In the genomic region with DNA sequence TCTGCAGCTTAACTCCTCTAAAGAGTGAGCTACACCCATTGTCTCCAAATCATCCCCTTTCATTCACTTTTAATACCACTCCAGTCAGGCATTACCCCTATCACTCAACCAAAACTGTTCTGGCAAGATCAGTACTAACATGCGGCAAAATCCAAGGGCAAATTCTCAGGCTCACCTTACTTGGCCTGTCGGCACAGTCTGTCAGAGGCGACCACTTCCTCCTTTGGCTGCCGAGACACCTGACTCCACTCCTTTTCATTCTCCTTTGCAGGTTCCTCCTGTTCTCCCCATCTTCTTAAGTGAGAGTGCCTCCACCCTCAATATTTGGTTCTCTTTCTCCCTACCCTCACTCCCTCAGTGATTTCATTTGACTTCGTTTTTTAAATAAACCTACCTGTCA, we compare ENCODE assay signal across 31 cellular contexts. TPM values are rescaled to one million over a fixed set of nuclear protein-coding genes. Genes with fewer than 3 reads are reported as not detected.
A peak's percentile ranks its signal among the peaks of the same experiment; 100 is the strongest.
DNase-seq lines count a peak whose midpoint lies in the region; ATAC-seq, FAIRE-seq and TF ChIP-seq lines count a peak whose summit lies in the region.
"Had no signal": no experiment of that assay in that cellular context is flagged by ENCODE, and none has a peak within 500 bp of the region (broad histone marks: within the 10 kb centered on the region; RNA-seq: fewer than 3 reads in every experiment).

No MANE protein-coding gene starts in this region.

- peaks cover 34% of the 10 kb centered on the region for H3K4me1 Mint-ChIP-seq in astrocyte (ENCODE audit: low read depth, unreplicated experiment)
- H3K4me1 Mint-ChIP-seq in natural killer cell treated with Interleukin-12 subunit alpha and Interleukin-12 subunit beta and Interleukin-15 and Interleukin-18, amount 100 ng/mL, for 72 hours (ENCODE audit: low read depth in 2 of 2), result peaks cover 12 to 14% of the 10 kb centered on the region in 2 donors

- H3K9ac ChIP-seq in astrocyte (ENCODE audit: low read length), result no peak overlapping the region
- H3K9ac ChIP-seq in kidney (ENCODE audit: low read length in 2 of 2), result peak overlapping the region in 1 of 2 donors; percentile 51
- H3K9ac ChIP-seq: BLaER1 had no signal

- no peak overlapping the region for H3K4me3 Mint-ChIP-seq in astrocyte (ENCODE audit: unreplicated experiment)
- no peak overlapping the region for H3K4me3 Mint-ChIP-seq in natural killer cell treated with Interleukin-12 subunit alpha and Interleukin-12 subunit beta and Interleukin-15 and Interleukin-18, amount 100 ng/mL, for 72 hours
- H3K4me3 Mint-ChIP-seq: effector memory CD8-positive, alpha-beta T cell; mesothelial cell of epicardium; natural killer cell had no signal

- no peaks in the 10 kb centered on the region for H3K9me3 Mint-ChIP-seq in astrocyte (ENCODE audit: unreplicated experiment)
- H3K9me3 Mint-ChIP-seq in natural killer cell treated with Interleukin-12 subunit alpha and Interleukin-12 subunit beta and Interleukin-15 and Interleukin-18, amount 100 ng/mL, for 72 hours, result no peaks in the 10 kb centered on the region
- H3K9me3 Mint-ChIP-seq: effector memory CD8-positive, alpha-beta T cell; H9; mesothelial cell of epicardium; natural killer cell had no signal

- peak; percentile 11 for DNase-seq in SKM-1 treated with dmso at 0.1 percent for 144 hours (lab: John Stamatoyannopoulos, UW; ENCODE audit: unreplicated experiment)
- no peak for DNase-seq in SKM-1 (lab: John Stamatoyannopoulos, UW; ENCODE audit: unreplicated experiment)
- DNase-seq in astrocyte (ENCODE audit: low read depth), result no peak
- DNase-seq in kidney, result no peak
- DNase-seq in thyroid gland, result peak in 1 of 2 donors; percentile 62
- no peak for DNase-seq in natural killer cell treated with Interleukin-12 subunit alpha and Interleukin-12 subunit beta and Interleukin-15 and Interleukin-18, amount 100 ng/mL, for 72 hours (ENCODE audit: low spot score)
- DNase-seq: activated CD4-positive, alpha-beta T cell treated with anti-CD3 and anti-CD28 coated beads, Interleukin-2, amount 50 U/mL, for 4 hours; activated gamma-delta T cell; activated T-cell treated with anti-CD3 and anti-CD28 coated beads for 4 hours; colonic mucosa; effector memory CD8-positive, alpha-beta T cell; H9; heart right ventricle; Karpas-422; natural killer cell; NCI-H2081; NCI-H510A treated with DMSO at 0.1 percent for 48 hours; NK-92 treated with Interleukin-12 subunit alpha and Interleukin-12 subunit beta, amount 100 ng/mL, for 24 hours; sigmoid colon; stimulated activated CD8-positive, alpha-beta memory T cell treated with anti-CD3 and anti-CD28 coated beads, Interleukin-4, amount 100 ng/mL, for 48 hours; T-helper 9 cell had no signal

- H3K36me3 Mint-ChIP-seq in astrocyte (ENCODE audit: low read depth, unreplicated experiment), result peaks cover 2% of the 10 kb centered on the region
- H3K36me3 Mint-ChIP-seq in natural killer cell treated with Interleukin-12 subunit alpha and Interleukin-12 subunit beta and Interleukin-15 and Interleukin-18, amount 100 ng/mL, for 72 hours, result no peaks in the 10 kb centered on the region
- H3K36me3 Mint-ChIP-seq: mesothelial cell of epicardium, natural killer cell had no signal

- FAIRE-seq in astrocyte (lab: Jason Lieb, UNC), result no peak
- FAIRE-seq in kidney (lab: Jason Lieb, UNC), result no peak
- FAIRE-seq: A549, HTR-8/SVneo, urothelium cell line had no signal

- no peak overlapping the region for H2AFZ ChIP-seq in astrocyte (ENCODE audit: low read depth, low read length)

- WGBS in thyroid gland, 2 donors, result 57 to 83% methylated on average over 5 of the region's 5 CpGs

- H4K20me1 ChIP-seq in astrocyte (ENCODE audit: insufficient read depth, low read length), result no peaks in the 10 kb centered on the region
- H4K20me1 ChIP-seq: BLaER1 had no signal

- H3K79me2 ChIP-seq in astrocyte (ENCODE audit: insufficient read depth, low read length), result no peaks in the 10 kb centered on the region

- H3K4me1 ChIP-seq in astrocyte (ENCODE audit: insufficient read depth, low read length) (peaks cover 57% of the 10 kb centered on the region), kidney (ENCODE audit: control insufficient read depth in 1 of 2, insufficient read depth in 1 of 2, low read depth in 1 of 2, low read length in 2 of 2) (peaks cover 38 to 41% of the 10 kb centered on the region in 2 donors), thyroid gland (peaks cover 45 to 74% of the 10 kb centered on the region in 2 donors)

- H3K27ac Mint-ChIP-seq in astrocyte (ENCODE audit: unreplicated experiment), result peak overlapping the region; percentile 3
- H3K27ac Mint-ChIP-seq in natural killer cell treated with Interleukin-12 subunit alpha and Interleukin-12 subunit beta and Interleukin-15 and Interleukin-18, amount 100 ng/mL, for 72 hours, result no peak overlapping the region
- H3K27ac Mint-ChIP-seq: effector memory CD8-positive, alpha-beta T cell; H9; mesothelial cell of epicardium; natural killer cell had no signal

- H3K36me3 ChIP-seq in astrocyte (ENCODE audit: insufficient read depth, low read length), result no peaks in the 10 kb centered on the region
- no peaks in the 10 kb centered on the region for H3K36me3 ChIP-seq in kidney (ENCODE audit: control insufficient read depth in 1 of 2, insufficient read depth in 2 of 2, low read length in 2 of 2)
- no peaks in the 10 kb centered on the region for H3K36me3 ChIP-seq in thyroid gland
- H3K36me3 ChIP-seq: BLaER1, colonic mucosa, heart right ventricle, sigmoid colon had no signal

- TF ChIP-seq POLR2A in thyroid gland (IDR thresholded peaks at IDR 0.05), result no peak

- H3K27me3 ChIP-seq in astrocyte (ENCODE audit: insufficient read depth, low read length) (no peaks in the 10 kb centered on the region), thyroid gland (no peaks in the 10 kb centered on the region)
- H3K27me3 ChIP-seq: BLaER1, colonic mucosa, heart right ventricle, sigmoid colon had no signal

- H3K9me3 ChIP-seq in astrocyte (ENCODE audit: insufficient read depth, low read depth, low read length) (no peaks in the 10 kb centered on the region), kidney (ENCODE audit: control insufficient read depth in 1 of 2, low read length in 2 of 2) (no peaks in the 10 kb centered on the region), thyroid gland (no peaks in the 10 kb centered on the region)
- H3K9me3 ChIP-seq: A549, BLaER1, colonic mucosa, heart right ventricle, sigmoid colon had no signal

- ATAC-seq in HG02763 (IDR thresholded peaks at IDR 0.05; ENCODE audit: unreplicated experiment) (no peak), HG03378 (IDR thresholded peaks at IDR 0.05; ENCODE audit: unreplicated experiment) (no peak)
- ATAC-seq in natural killer cell treated with Interleukin-12 subunit alpha and Interleukin-12 subunit beta and Interleukin-15 and Interleukin-18, amount 100 ng/mL, for 72 hours, result no peak
- ATAC-seq: A549; effector memory CD8-positive, alpha-beta T cell; heart right ventricle; left lobe of liver; natural killer cell; SK-N-SH treated with all-trans-retinoic acid at 6 μM for 48 hours had no signal

- H3K27ac ChIP-seq in astrocyte (ENCODE audit: low read depth, low read length) (no peak overlapping the region), kidney (ENCODE audit: low read depth in 2 of 2, low read length in 2 of 2) (peak overlapping the region; percentile 73 to 92), thyroid gland (peak overlapping the region; percentile 61 to 94 (median 92))
- H3K27ac ChIP-seq: BLaER1, colonic mucosa had no signal

- no peak for TF ChIP-seq CTCF in astrocyte (IDR thresholded peaks at IDR 0.05; ENCODE audit: insufficient read depth, low read depth, low read length)
- no peak for TF ChIP-seq CTCF in kidney (IDR thresholded peaks at IDR 0.05; ENCODE audit: borderline replicate concordance, extremely low read depth, insufficient read depth)
- TF ChIP-seq CTCF in thyroid gland (IDR thresholded peaks at IDR 0.05), result no peak

- no peaks in the 10 kb centered on the region for H3K27me3 Mint-ChIP-seq in astrocyte (ENCODE audit: low read depth, unreplicated experiment)
- H3K27me3 Mint-ChIP-seq in natural killer cell treated with Interleukin-12 subunit alpha and Interleukin-12 subunit beta and Interleukin-15 and Interleukin-18, amount 100 ng/mL, for 72 hours, result peaks cover 35 to 40% of the 10 kb centered on the region in 2 donors

- no peak overlapping the region for H3K4me2 ChIP-seq in astrocyte (ENCODE audit: low read length)
- H3K4me2 ChIP-seq: A549, BLaER1 had no signal

- H3K4me3 ChIP-seq in astrocyte (ENCODE audit: insufficient read depth, low read depth, low read length) (no peak overlapping the region), kidney (ENCODE audit: low read length in 2 of 2) (peak overlapping the region; percentile 57 to 60), thyroid gland (replicated peaks in 1 of 3) (no peak overlapping the region)
- H3K4me3 ChIP-seq: A549, BLaER1, colonic mucosa, heart right ventricle, sigmoid colon had no signal

- intact Hi-C loops in kidney (cut with DNase I) (no loop called here), thyroid gland (cut with DNase I) (no loop called here)

RNA-seq across cellular contexts. Expression of gene C11orf91, which starts 4.2 kb away (rescaled TPM):
- not detected in 2 replicates for total RNA-seq in astrocyte
- total RNA-seq in kidney, result not detected
- not detected for polyA plus RNA-seq in kidney (ENCODE audit: insufficient read depth, low read depth, low replicate concordance)
- total RNA-seq in thyroid gland, result not detected
- not detected for total RNA-seq in natural killer cell treated with Interleukin-12 subunit alpha and Interleukin-12 subunit beta and Interleukin-15 and Interleukin-18, amount 100 ng/mL, for 72 hours
- total RNA-seq: colonic mucosa, H9, left lobe of liver, natural killer cell, RPMI7951, sigmoid colon had no signal
- polyA plus RNA-seq: sigmoid colon had no signal

RNA-seq across cellular contexts. Expression of gene CD59, which starts 39.8 kb away (rescaled TPM):
- total RNA-seq in astrocyte (587 and 662 TPM in 2 replicates), kidney (1,010 TPM), thyroid gland (100 to 1,000 TPM; 367 to 562 (median 504) TPM)
- polyA plus RNA-seq in kidney (ENCODE audit: insufficient read depth, low read depth, low replicate concordance), result 559 TPM
- 10 to 100 TPM; 15.5 to 23.2 TPM for total RNA-seq in natural killer cell treated with Interleukin-12 subunit alpha and Interleukin-12 subunit beta and Interleukin-15 and Interleukin-18, amount 100 ng/mL, for 72 hours

Comparison
In these comparisons a context has a peak if more than half of its experiments do, and no peak if none do; other contexts are left out.
1. H3K4me3 ChIP-seq: peak in kidney (2 of 2); none in astrocyte (single experiment) and thyroid gland (0 of 3).
2. RNA of gene CD59, which starts 39.8 kb away (total RNA-seq): 1,010 TPM in kidney (single experiment), 587 to 662 TPM in astrocyte and 367 to 562 TPM in thyroid gland; 15.5 to 23.2 TPM in natural killer cell treated with Interleukin-12 subunit alpha and Interleukin-12 subunit beta and Interleukin-15 and Interleukin-18, amount 100 ng/mL, for 72 hours; every median in the first group is over 10 times any median in the second.